8 cellular contexts compared by ENCODE assay signal in the genomic region with DNA sequence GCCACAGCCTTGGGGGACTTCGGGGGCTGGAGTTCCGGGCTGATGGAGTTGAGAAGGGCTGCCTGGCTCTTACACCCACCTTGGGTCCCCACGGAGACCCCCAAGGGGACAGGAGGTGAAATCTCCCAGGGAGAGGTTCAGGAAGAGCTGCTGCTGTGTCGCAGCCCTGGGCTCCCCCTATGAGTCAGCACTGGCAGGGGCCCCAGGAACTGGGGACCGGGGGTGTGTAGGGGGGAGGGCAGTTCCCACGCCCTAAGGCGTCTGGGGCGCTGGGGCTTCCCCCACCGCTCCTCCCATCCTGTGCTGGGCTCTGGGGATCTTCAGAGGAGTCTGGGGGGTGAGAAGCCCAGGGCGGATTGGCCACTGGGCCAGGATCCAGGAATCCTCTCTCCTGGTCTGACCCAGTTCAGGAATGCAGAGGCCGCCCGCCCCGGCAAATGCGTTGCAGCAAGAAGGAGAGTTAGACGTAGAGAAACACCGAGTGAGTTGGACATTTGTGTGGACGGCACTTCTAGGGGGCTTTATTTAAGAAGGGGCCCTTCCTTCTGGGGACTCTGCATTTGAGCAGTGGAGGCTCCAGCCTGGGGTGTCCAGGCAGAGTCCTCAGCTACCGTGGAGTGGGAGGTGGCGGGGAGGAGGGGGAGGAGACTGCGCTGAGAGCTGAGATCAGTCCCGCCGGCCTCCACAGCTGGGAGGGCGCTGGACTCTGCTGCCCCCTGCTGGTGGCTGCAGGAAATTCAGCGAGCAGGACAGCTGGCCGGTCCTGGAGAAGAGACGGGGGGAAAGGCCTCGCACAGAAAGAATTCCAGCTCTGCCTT. TPM values are rescaled to one million over a fixed set of nuclear protein-coding genes. Genes with fewer than 3 reads are reported as not detected.
DNase-seq lines count a peak whose midpoint lies in the region; ATAC-seq and TF ChIP-seq lines count a peak whose summit lies in the region.

No MANE protein-coding gene starts in this region.

- H3K4me3 ChIP-seq in GM12865 (ENCODE audit: low read depth, low read length), result peak overlapping the region; percentile 94

- ATAC-seq in HG02678 (IDR thresholded peaks at IDR 0.05; ENCODE audit: unreplicated experiment) (peak; percentile 69), sciatic nerve (peak; percentile 95)

- intact Hi-C loops in sciatic nerve (cut with DNase I), result loop anchor here (10.0 kb wide), 1 partner anchor 267 kb away; no protein-coding TSS in a partner anchor

- peak; percentile 96 for TF ChIP-seq CTCF in GM12865 (IDR thresholded peaks at IDR 0.05; ENCODE audit: insufficient read depth, low read depth, low read length, missing control alignments)

- DNase-seq in GM12865 (ENCODE audit: low read depth) (peak; percentile 91), NCI-H128 (lab: John Stamatoyannopoulos, UW; ENCODE audit: unreplicated experiment) (peak; percentile 55), T-helper 9 cell (peak; percentile 86), astrocyte of the hippocampus (ENCODE audit: low read depth, low spot score) (peak; percentile 98), hypothalamus (lab: John Stamatoyannopoulos, UW) (peak; percentile 32 to 96 (median 87)), sciatic nerve (ENCODE audit: low spot score) (peak; percentile 96), cortex of kidney (lab: John Stamatoyannopoulos, UW) (no peak)

RNA-seq across cellular contexts. Expression of a gene that starts 15.0 kb away (rescaled TPM):
- 1.4 TPM for total RNA-seq in sciatic nerve

RNA-seq across cellular contexts. Expression of a gene that starts 44.0 kb away (rescaled TPM):
- 3.4 TPM for total RNA-seq in sciatic nerve

RNA-seq across cellular contexts. Expression of a gene that starts 44.1 kb away (rescaled TPM):
- 45.3 TPM for total RNA-seq in sciatic nerve
